ENCODE assay signal across 1 cellular context in genomic region chr1:100894622-100895539, GRCh38.
TF ChIP-seq lines count a peak whose summit lies in the region.

Gene EXTL2, minus strand, starts transcription at chr1:100894842. Its CDS starts 6,085 bp downstream, at chr1:100888757.

TF ChIP-seq in K562, 482 proteins besides CTCF, POLR2A, EP300 and RAD21 (continued from another document):
- TF ChIP-seq E2F8 (IDR thresholded peaks at IDR 0.05; ENCODE audit: low read depth, partially characterized antibody) = peak; percentile 18
- TF ChIP-seq SIX5 (IDR thresholded peaks at IDR 0.05; ENCODE audit: borderline replicate concordance in 1 of 2, insufficient read depth in 1 of 2, low read depth in 1 of 2, low read length in 2 of 2) = no peak
- TF ChIP-seq POLR3G (IDR thresholded peaks at IDR 0.05; ENCODE audit: extremely low read depth, insufficient read length, insufficient replicate concordance) = no peak
- no peak for TF ChIP-seq E2F3 (CRISPR knock-in tag; IDR thresholded peaks at IDR 0.05)
- TF ChIP-seq MTA2 (IDR thresholded peaks at IDR 0.05; ENCODE audit: low read depth) = no peak
